Comparison of ENCODE assay signal across 21 cellular contexts in the genomic region with DNA sequence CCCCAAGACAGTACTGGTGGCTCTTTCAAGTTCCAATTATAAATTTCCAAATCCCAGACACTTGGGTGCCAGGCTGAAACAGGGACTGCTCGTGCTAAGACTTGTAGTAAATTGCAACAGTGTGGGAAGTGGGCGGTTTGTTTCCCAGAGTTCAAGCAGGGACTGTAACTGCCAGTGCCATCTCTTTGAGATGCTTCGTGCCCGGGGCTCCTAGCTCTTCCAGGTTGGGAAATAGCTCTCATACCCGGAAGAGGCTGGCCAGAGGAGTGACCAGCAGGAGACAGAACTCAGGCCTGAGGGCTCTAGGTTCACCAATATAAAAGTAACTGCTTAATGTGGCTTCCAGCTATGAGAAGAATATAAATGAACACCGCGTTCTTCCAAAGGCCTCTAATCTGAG. TPM values are rescaled to one million over a fixed set of nuclear protein-coding genes. Genes with fewer than 3 reads are reported as not detected.
A peak's percentile ranks its signal among the peaks of the same experiment; 100 is the strongest.
DNase-seq lines count a peak whose midpoint lies in the region; ATAC-seq and TF ChIP-seq lines count a peak whose summit lies in the region.
"Had no signal": no experiment of that assay in that cellular context is flagged by ENCODE, and none has a peak within 500 bp of the region (broad histone marks: within the 10 kb centered on the region; RNA-seq: fewer than 3 reads in every experiment).

No MANE protein-coding gene starts in this region.

- TF ChIP-seq POLR2A in esophagus muscularis mucosa (IDR thresholded peaks at IDR 0.05; ENCODE audit: low read depth) (no peak), right lobe of liver (IDR thresholded peaks at IDR 0.05) (no peak)

- TF ChIP-seq CTCF in HEK293 (tag by site-specific recombination; IDR thresholded peaks at IDR 0.05) (no peak), RWPE2 (IDR thresholded peaks at IDR 0.05; ENCODE audit: poor library complexity, severe bottlenecking) (no peak), esophagus muscularis mucosa (IDR thresholded peaks at IDR 0.05) (no peak), psoas muscle (IDR thresholded peaks at IDR 0.05) (no peak), right lobe of liver (IDR thresholded peaks at IDR 0.05) (no peak)

- H3K4me1 ChIP-seq in HEK293 (ENCODE audit: control insufficient read depth, insufficient read depth, low read length) = peaks cover 18% of the 10 kb centered on the region
- H3K4me1 ChIP-seq in RWPE2 (ENCODE audit: insufficient read depth, poor library complexity, severe bottlenecking) = peaks cover 13% of the 10 kb centered on the region
- H3K4me1 ChIP-seq in esophagus muscularis mucosa = peaks cover 6 to 27% (median 22%) of the 10 kb centered on the region in 4 donors
- peaks cover 31% of the 10 kb centered on the region for H3K4me1 ChIP-seq in psoas muscle
- no peaks in the 10 kb centered on the region for H3K4me1 ChIP-seq in right lobe of liver
- H3K4me1 ChIP-seq: BLaER1 had no signal

- 92% methylated on average over 7 of the region's 7 CpGs for WGBS in esophagus muscularis mucosa
- WGBS in psoas muscle, 3 donors = 41 to 68% (median 51%) methylated on average over 7 of the region's 7 CpGs
- 63% methylated on average over 7 of the region's 7 CpGs for WGBS in right lobe of liver (ENCODE audit: insufficient coverage, low coverage, low lambda C conversion rate, missing lambda C conversion rate)

- DNase-seq in RWPE2 (ENCODE audit: low spot score) = no peak
- peak; percentile 64 for DNase-seq in esophagus muscularis mucosa (ENCODE audit: extremely low spot score)
- peak in 1 of 2 donors; percentile 18 for DNase-seq in psoas muscle
- no peak for DNase-seq in activated effector memory CD4-positive, alpha-beta T cell treated with anti-CD3 and anti-CD28 coated beads, Interleukin-2, amount 50 U/mL, for 16 hours
- no peak for DNase-seq in right lobe of liver
- no peak for DNase-seq in HuH-7 (ENCODE audit: low spot score)
- no peak for DNase-seq in NCI-H524 (lab: John Stamatoyannopoulos, UW)
- DNase-seq: CD8-positive, alpha-beta memory T cell; DND-41; GF-D8; H9; MV-4-11; NCI-H1417 treated with DMSO at 0.1 percent for 48 hours; NCI-H2081 treated with DMSO at 0.1 percent for 48 hours; NCI-H345; NCI-H774; PC-9; Right ventricle myocardium superior; SK-N-SH had no signal

- POLR2A ChIA-PET in HEK293 (lab: Yijun Ruan, JAX) = no interaction called here

- H3K36me3 ChIP-seq in HEK293 (ENCODE audit: control insufficient read depth in 2 of 2, insufficient read depth in 1 of 2, low read length in 2 of 2) = no peaks in the 10 kb centered on the region
- H3K36me3 ChIP-seq in RWPE2 (ENCODE audit: low read depth) = no peaks in the 10 kb centered on the region
- no peaks in the 10 kb centered on the region for H3K36me3 ChIP-seq in esophagus muscularis mucosa
- no peaks in the 10 kb centered on the region for H3K36me3 ChIP-seq in psoas muscle (ENCODE audit: insufficient read depth in 1 of 2, low read depth in 1 of 2)
- H3K36me3 ChIP-seq in right lobe of liver = no peaks in the 10 kb centered on the region
- H3K36me3 ChIP-seq: BLaER1 had no signal

- H3K27ac ChIP-seq in HEK293 (ENCODE audit: extremely low read depth, low read depth, low read length) (no peak overlapping the region), RWPE2 (ENCODE audit: poor library complexity, severe bottlenecking) (no peak overlapping the region), esophagus muscularis mucosa (replicated peaks in 1 of 4) (no peak overlapping the region), psoas muscle (no peak overlapping the region), right lobe of liver (no peak overlapping the region)
- H3K27ac ChIP-seq: BLaER1, PC-9 had no signal

- H3K4me3 ChIP-seq in HEK293 (ENCODE audit: low read depth, low read length) (no peak overlapping the region), RWPE2 (ENCODE audit: severe bottlenecking) (no peak overlapping the region), esophagus muscularis mucosa (no peak overlapping the region), psoas muscle (no peak overlapping the region), right lobe of liver (no peak overlapping the region)
- H3K4me3 ChIP-seq: BLaER1, PC-9 had no signal

- TF ChIP-seq EP300 in esophagus muscularis mucosa (IDR thresholded peaks at IDR 0.05) = no peak

- peak; percentile 70 for ATAC-seq in RWPE2 (ENCODE audit: low read depth)
- peak; percentile 27 to 81 (median 64) for ATAC-seq in psoas muscle
- ATAC-seq in right lobe of liver = no peak

- CTCF ChIA-PET in HEK293 (lab: Yijun Ruan, JAX) = interaction anchor here (0.6 to 1.2 kb wide), 2 partner anchors 34 to 38 kb away, joined by 3 to 4 read pairs; no protein-coding TSS in a partner anchor

- no peaks in the 10 kb centered on the region for H3K27me3 ChIP-seq in RWPE2 (ENCODE audit: insufficient read depth, poor library complexity, severe bottlenecking)
- H3K27me3 ChIP-seq in esophagus muscularis mucosa = no peaks in the 10 kb centered on the region
- H3K27me3 ChIP-seq in psoas muscle (ENCODE audit: insufficient read depth in 3 of 3, low read length in 2 of 3) = no peaks in the 10 kb centered on the region
- H3K27me3 ChIP-seq in right lobe of liver = no peaks in the 10 kb centered on the region
- H3K27me3 ChIP-seq: BLaER1 had no signal

- intact Hi-C loops in esophagus muscularis mucosa (cut with DNase I) (no loop called here), psoas muscle (cut with DNase I) (no loop called here), right lobe of liver (cut with DNase I) (no loop called here)

- H3K9me3 ChIP-seq in HEK293 (ENCODE audit: control insufficient read depth, insufficient read depth, low read depth, low read length) (no peaks in the 10 kb centered on the region), RWPE2 (ENCODE audit: severe bottlenecking) (no peaks in the 10 kb centered on the region), esophagus muscularis mucosa (no peaks in the 10 kb centered on the region), psoas muscle (no peaks in the 10 kb centered on the region), right lobe of liver (no peaks in the 10 kb centered on the region)
- H3K9me3 ChIP-seq: BLaER1, SK-N-SH had no signal

TF ChIP-seq in HEK293, 187 proteins besides CTCF, POLR2A, EP300 and RAD21:
- TF ChIP-seq ZFHX2 (tag by site-specific recombination; conservative IDR thresholded peaks at IDR 0.05) (peak; percentile 38; the same call in 1 of the 2 replicates), HOXD13 (CRISPR knock-in tag; IDR thresholded peaks at IDR 0.05; ENCODE audit: borderline replicate concordance) (no peak)

RNA-seq across cellular contexts. Expression of a gene that starts 54.0 kb away (rescaled TPM):
- total RNA-seq in esophagus muscularis mucosa (10 to 100 TPM; 38.2 to 61.2 (median 53.5) TPM), psoas muscle (10 to 100 TPM; 22.5 to 33.3 (median 26.0) TPM), right lobe of liver (10 to 100 TPM in 4 of 6 experiments, 1 to 10 TPM in 2; 8.3 to 13.2 (median 10.3) TPM)
- 10 to 100 TPM in 1 of 3 donors, 1 to 10 TPM in 2; 2.5 to 18.6 (median 7.8) TPM for polyA plus RNA-seq in psoas muscle

Comparison
In these comparisons a context has a peak if more than half of its experiments do, and no peak if none do; other contexts are left out.
1. ATAC-seq: peak in RWPE2 (single experiment) and psoas muscle (4 of 4); none in right lobe of liver (0 of 4).